1 cellular context compared by ENCODE assay signal in genomic region chr1:23793018-23793781, GRCh38.
TF ChIP-seq lines count a peak whose summit lies in the region.

No MANE protein-coding gene starts in this region.

TF ChIP-seq in HepG2, 621 proteins besides CTCF, POLR2A, EP300 and RAD21:
- TF ChIP-seq AGO2 (optimal IDR thresholded peaks at IDR 0.05; ENCODE audit: low read depth, low read length) (peak; percentile 88), AGO1 (IDR thresholded peaks at IDR 0.05; ENCODE audit: low read depth, low read length, poor library complexity, severe bottlenecking) (peak; percentile 61), POLR2G (IDR thresholded peaks at IDR 0.05; ENCODE audit: low read depth, low read length) (peak; percentile 43; the same call in 1 of the 2 replicates), SOX5 (CRISPR knock-in tag; IDR thresholded peaks at IDR 0.05; ENCODE audit: borderline replicate concordance) (no peak)
